Comparison of ENCODE assay signal across 8 cellular contexts in the genomic region with DNA sequence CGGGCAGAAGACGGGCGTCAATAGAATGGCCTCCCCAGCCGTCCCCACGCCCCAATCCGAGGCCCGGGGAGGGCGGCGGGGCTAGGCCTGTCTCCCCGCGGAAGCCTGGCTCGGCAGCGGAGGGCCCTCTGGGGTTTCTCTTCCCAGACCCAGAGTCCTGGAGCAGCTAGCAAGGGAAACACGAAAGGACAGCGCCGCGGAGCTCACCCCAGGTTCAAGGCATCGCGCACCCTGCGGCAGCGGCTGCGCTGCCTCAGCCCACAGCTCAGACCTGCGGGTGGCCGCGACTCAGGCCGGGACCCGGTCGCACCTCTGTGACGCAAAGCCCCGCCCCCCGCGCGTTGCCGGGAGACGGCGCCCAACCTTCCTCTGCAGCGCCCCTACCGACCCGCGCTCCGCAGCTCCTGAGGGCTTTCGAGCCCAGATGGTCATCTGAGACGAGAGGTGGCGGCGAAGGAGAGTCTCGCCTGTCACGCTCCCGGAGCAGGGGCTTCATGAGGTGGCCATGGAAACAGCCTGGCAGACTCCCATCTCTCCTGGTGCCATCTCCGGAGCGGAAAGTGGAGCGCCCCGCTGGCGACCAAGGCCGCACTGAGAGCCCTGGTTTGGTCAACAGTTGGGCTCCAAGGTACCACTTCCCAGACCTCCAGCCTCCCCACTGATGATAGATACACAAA. TPM values are rescaled to one million over a fixed set of nuclear protein-coding genes. Genes with fewer than 3 reads are reported as not detected.
DNase-seq lines count a peak whose midpoint lies in the region; ATAC-seq and TF ChIP-seq lines count a peak whose summit lies in the region.

A gene with protein sequence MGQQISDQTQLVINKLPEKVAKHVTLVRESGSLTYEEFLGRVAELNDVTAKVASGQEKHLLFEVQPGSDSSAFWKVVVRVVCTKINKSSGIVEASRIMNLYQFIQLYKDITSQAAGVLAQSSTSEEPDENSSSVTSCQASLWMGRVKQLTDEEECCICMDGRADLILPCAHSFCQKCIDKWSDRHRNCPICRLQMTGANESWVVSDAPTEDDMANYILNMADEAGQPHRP (minus strand): TSS at position 273 of the 677 bp plus-strand sequence. CDS start 7,029 bp downstream, outside the sequence.

- no peaks in the 10 kb centered on the region for H3K9me3 Mint-ChIP-seq in CD4-positive, alpha-beta T cell
- H3K9me3 Mint-ChIP-seq in activated CD8-positive, alpha-beta T cell treated with anti-CD3 and anti-CD28 coated beads, Interleukin-2, amount 10 ng/mL, durations not matched to agents 7 days and 5 days (ENCODE audit: insufficient read depth), result peaks cover 5% of the 10 kb centered on the region

- no peaks in the 10 kb centered on the region for H3K27me3 Mint-ChIP-seq in CD4-positive, alpha-beta T cell
- H3K27me3 Mint-ChIP-seq in activated CD8-positive, alpha-beta T cell treated with anti-CD3 and anti-CD28 coated beads, Interleukin-2, amount 10 ng/mL, durations not matched to agents 7 days and 5 days (ENCODE audit: low read depth), result peaks cover 4% of the 10 kb centered on the region

- peak within 1 kb of the TSS; percentile 25 for H3K27ac ChIP-seq in CD4-positive, alpha-beta T cell (ENCODE audit: low read depth, low read length)
- H3K27ac ChIP-seq in ectodermal cell (ENCODE audit: insufficient read depth, low read depth, low read length, poor library complexity, severe bottlenecking) (no peak within 1 kb of the TSS), lung (ENCODE audit: low read depth in 1 of 2, low read length in 1 of 2) (peak within 1 kb of the TSS; percentile 92 to 93)

- ATAC-seq in CD4-positive, alpha-beta T cell (ENCODE audit: poor library complexity), result peak; percentile 97
- ATAC-seq in GM19397 (IDR thresholded peaks at IDR 0.05; ENCODE audit: unreplicated experiment), result peak; percentile 99
- ATAC-seq in HG03571 (IDR thresholded peaks at IDR 0.05; ENCODE audit: unreplicated experiment), result peak; percentile 96
- ATAC-seq in activated CD8-positive, alpha-beta T cell treated with anti-CD3 and anti-CD28 coated beads, Interleukin-2, amount 10 ng/mL, durations not matched to agents 7 days and 5 days, result peak; percentile 97
- peak; percentile 99 for ATAC-seq in lung (ENCODE audit: insufficient read depth, low FRiP score)

- H3K4me1 Mint-ChIP-seq in CD4-positive, alpha-beta T cell (ENCODE audit: low read depth), result peaks cover 44% of the 10 kb centered on the region
- H3K4me1 Mint-ChIP-seq in activated CD8-positive, alpha-beta T cell treated with anti-CD3 and anti-CD28 coated beads, Interleukin-2, amount 10 ng/mL, durations not matched to agents 7 days and 5 days (ENCODE audit: low read depth), result peaks cover 22% of the 10 kb centered on the region

- peak; percentile 85 to 97 (median 93) for DNase-seq in CD4-positive, alpha-beta T cell
- DNase-seq in NCI-H774 (lab: John Stamatoyannopoulos, UW) (peak; percentile 91), lung (ENCODE audit: low spot score) (peak; percentile 96)
- peak; percentile 96 for DNase-seq in activated CD8-positive, alpha-beta T cell treated with anti-CD3 and anti-CD28 coated beads, Interleukin-2, amount 10 ng/mL, durations not matched to agents 7 days and 5 days
- peak; percentile 91 to 99 (median 93) for DNase-seq in stimulated activated CD4-positive, alpha-beta T cell treated with anti-CD3 and anti-CD28 coated beads, TNF-alpha, amount 100 ng/mL, for 48 hours (ENCODE audit: low read depth in 3 of 3)

- peaks cover 5% of the 10 kb centered on the region for H3K36me3 Mint-ChIP-seq in CD4-positive, alpha-beta T cell (ENCODE audit: low read depth)
- H3K36me3 Mint-ChIP-seq in activated CD8-positive, alpha-beta T cell treated with anti-CD3 and anti-CD28 coated beads, Interleukin-2, amount 10 ng/mL, durations not matched to agents 7 days and 5 days (ENCODE audit: low read depth), result no peaks in the 10 kb centered on the region

- POLR2A ChIA-PET in CD4-positive, alpha-beta T cell (lab: Charles Lee), result interaction anchor here (0.6 to 2.6 kb wide), 13 partner anchors 20 to 1081 kb away, joined by 3 to 18 read pairs (median 6); a partner anchor contains a TSS
- POLR2A ChIA-PET in activated CD8-positive, alpha-beta T cell treated with anti-CD3 and anti-CD28 coated beads, Interleukin-2, amount 10 ng/mL, durations not matched to agents 7 days and 5 days (lab: Charles Lee), result interaction anchor here (0.8 to 2.5 kb wide), 10 partner anchors 8 to 1965 kb away, joined by 3 to 29 read pairs (median 4); a partner anchor contains a TSS

- no peaks in the 10 kb centered on the region for H3K36me3 ChIP-seq in ectodermal cell (ENCODE audit: control insufficient read depth, insufficient read depth, low read length)
- H3K36me3 ChIP-seq in lung (ENCODE audit: control insufficient read depth in 2 of 2, insufficient read depth in 2 of 2, low read length in 2 of 2), result no peaks in the 10 kb centered on the region

- H3K27me3 ChIP-seq in CD4-positive, alpha-beta T cell (ENCODE audit: control insufficient read depth, insufficient read depth, low read length), result no peaks in the 10 kb centered on the region
- H3K27me3 ChIP-seq in ectodermal cell (ENCODE audit: control insufficient read depth, insufficient read depth, low read length, poor library complexity, severe bottlenecking), result peaks cover 10% of the 10 kb centered on the region
- no peaks in the 10 kb centered on the region for H3K27me3 ChIP-seq in lung (ENCODE audit: control insufficient read depth, insufficient read depth)

- CTCF ChIA-PET in CD4-positive, alpha-beta T cell (lab: Charles Lee), result interaction anchor here (0.5 to 2.8 kb wide), 28 partner anchors 9 to 1331 kb away, joined by 3 to 23 read pairs (median 6); a partner anchor contains a TSS
- CTCF ChIA-PET in activated CD8-positive, alpha-beta T cell treated with anti-CD3 and anti-CD28 coated beads, Interleukin-2, amount 10 ng/mL, durations not matched to agents 7 days and 5 days (lab: Charles Lee), result interaction anchor here (0.6 to 4.3 kb wide), 70 partner anchors 8 to 1431 kb away, joined by 3 to 67 read pairs (median 4); a partner anchor contains a TSS

- intact Hi-C loops in CD4-positive, alpha-beta T cell (cut with DNase I, micrococcal nuclease), result loop anchor here (2.0 to 10.0 kb wide), 6 partner anchors 84 to 1856 kb away; a partner anchor contains a TSS

- TF ChIP-seq CTCF in CD4-positive, alpha-beta T cell (IDR thresholded peaks at IDR 0.05), result peak; percentile 87
- TF ChIP-seq CTCF in lung (IDR thresholded peaks at IDR 0.05; ENCODE audit: control extremely low read depth, extremely low read depth), result peak; percentile 74

- WGBS in ectodermal cell, 2 experiments, result 0% methylated on average over 54 of the region's 54 CpGs
- WGBS in lung, 2 donors, result 1% methylated on average over 53 to 54 of the region's 54 CpGs

- H3K4me3 ChIP-seq in ectodermal cell (ENCODE audit: insufficient read depth, low read depth, low read length), result peak within 1 kb of the TSS; percentile 84
- peak within 1 kb of the TSS; percentile 84 for H3K4me3 ChIP-seq in lung

- H3K9me3 ChIP-seq in CD4-positive, alpha-beta T cell (ENCODE audit: control insufficient read depth, low read length), result no peaks in the 10 kb centered on the region
- H3K9me3 ChIP-seq in ectodermal cell (ENCODE audit: control insufficient read depth, low read length) (no peaks in the 10 kb centered on the region), lung (ENCODE audit: control insufficient read depth in 2 of 2, insufficient read depth in 1 of 2, low read length in 1 of 2) (no peaks in the 10 kb centered on the region)

- H3K4me3 Mint-ChIP-seq in CD4-positive, alpha-beta T cell, result peak within 1 kb of the TSS; percentile 93
- peak within 1 kb of the TSS; percentile 90 for H3K4me3 Mint-ChIP-seq in activated CD8-positive, alpha-beta T cell treated with anti-CD3 and anti-CD28 coated beads, Interleukin-2, amount 10 ng/mL, durations not matched to agents 7 days and 5 days

- H3K27ac Mint-ChIP-seq in CD4-positive, alpha-beta T cell, result peak within 1 kb of the TSS; percentile 77
- peak within 1 kb of the TSS; percentile 79 for H3K27ac Mint-ChIP-seq in activated CD8-positive, alpha-beta T cell treated with anti-CD3 and anti-CD28 coated beads, Interleukin-2, amount 10 ng/mL, durations not matched to agents 7 days and 5 days

- peaks cover 6% of the 10 kb centered on the region for H3K4me1 ChIP-seq in ectodermal cell (ENCODE audit: control insufficient read depth, insufficient read depth, low read length)
- peaks cover 0 to 3% of the 10 kb centered on the region in 2 donors for H3K4me1 ChIP-seq in lung (ENCODE audit: control insufficient read depth in 2 of 2, insufficient read depth in 2 of 2, low read length in 2 of 2)

RNA-seq across cellular contexts. Expression of the gene that starts here (rescaled TPM):
- 10 to 100 TPM; 18.0 to 19.0 TPM for total RNA-seq in CD4-positive, alpha-beta T cell
- 10 to 100 TPM; 10.7 to 11.6 TPM for total RNA-seq in activated CD8-positive, alpha-beta T cell treated with anti-CD3 and anti-CD28 coated beads, Interleukin-2, amount 10 ng/mL, durations not matched to agents 7 days and 5 days
- 28.0 TPM for polyA plus RNA-seq in ectodermal cell (2013, experiment 1 of 4)
- 28.0 TPM for polyA plus RNA-seq in ectodermal cell (2013, experiment 2 of 4)
- polyA plus RNA-seq in ectodermal cell (2013, experiment 3 of 4), result 22.7 TPM
- polyA plus RNA-seq in ectodermal cell (2013, experiment 4 of 4), result 26.6 TPM
- total RNA-seq in lung, result 10 to 100 TPM; 45.5 to 63.8 TPM
- 10 to 100 TPM; 14.8 to 21.2 TPM for polyA plus RNA-seq in lung
